In genomic region chr17:50482516-50482915, GRCh38 we compare ENCODE assay signal across 8 cellular contexts. TPM values are rescaled to one million over a fixed set of nuclear protein-coding genes. Genes with fewer than 3 reads are reported as not detected.
DNase-seq lines count a peak whose midpoint lies in the region; ATAC-seq, FAIRE-seq and TF ChIP-seq lines count a peak whose summit lies in the region.

No MANE protein-coding gene starts in this region.

- H3K4me1 ChIP-seq in astrocyte (ENCODE audit: insufficient read depth, low read length) (peaks cover 8% of the 10 kb centered on the region), right cardiac atrium (ENCODE audit: control insufficient read depth, insufficient read depth, low read length) (peaks cover 3% of the 10 kb centered on the region), vagina (peaks cover 29% of the 10 kb centered on the region)

- H3K27ac ChIP-seq in astrocyte (ENCODE audit: low read depth, low read length) = peak overlapping the region; percentile 76
- peak overlapping the region; percentile 79 for H3K27ac ChIP-seq in right cardiac atrium (ENCODE audit: low read length)
- H3K27ac ChIP-seq in vagina = peak overlapping the region; percentile 89

- no peak for TF ChIP-seq POLR2A in vagina (IDR thresholded peaks at IDR 0.05)

- H3K4me1 Mint-ChIP-seq in T-helper 2 cell treated with Interferon-gamma antibody and Interleukin-4, amounts not matched to agents 5 μg/mL and 100 μg/mL, for 36 hours (ENCODE audit: low read depth) = peaks cover 20% of the 10 kb centered on the region
- H3K4me1 Mint-ChIP-seq in astrocyte (ENCODE audit: low read depth, unreplicated experiment) = peaks cover 8% of the 10 kb centered on the region

- H3K36me3 ChIP-seq in astrocyte (ENCODE audit: insufficient read depth, low read length) (peaks cover 18% of the 10 kb centered on the region), vagina (peaks cover 0 to 19% of the 10 kb centered on the region in 2 donors)

- H3K9me3 ChIP-seq in astrocyte (ENCODE audit: insufficient read depth, low read depth, low read length) = no peaks in the 10 kb centered on the region
- no peaks in the 10 kb centered on the region for H3K9me3 ChIP-seq in right cardiac atrium (ENCODE audit: control insufficient read depth, low read length)
- H3K9me3 ChIP-seq in vagina = no peaks in the 10 kb centered on the region

- no peak overlapping the region for H3K4me3 Mint-ChIP-seq in T-helper 2 cell treated with Interferon-gamma antibody and Interleukin-4, amounts not matched to agents 5 μg/mL and 100 μg/mL, for 36 hours
- peak overlapping the region; percentile 7 for H3K4me3 Mint-ChIP-seq in astrocyte (ENCODE audit: unreplicated experiment)

- peaks cover 11% of the 10 kb centered on the region for H4K20me1 ChIP-seq in astrocyte (ENCODE audit: insufficient read depth, low read length)

- peak overlapping the region; percentile 62 for H3K4me2 ChIP-seq in astrocyte (ENCODE audit: low read length)

- peak; percentile 63 for DNase-seq in activated gamma-delta T cell treated with Interleukin-2 at 50 U/mL for 16 hours
- DNase-seq in activated gamma-delta T cell (lab: John Stamatoyannopoulos, UW) = no peak
- DNase-seq in NCI-H1092 treated with DMSO at 0.1 percent for 48 hours (lab: John Stamatoyannopoulos, UW) = peak; percentile 52
- peak; percentile 75 for DNase-seq in T-helper 2 cell treated with Interferon-gamma antibody and Interleukin-4, amounts not matched to agents 5 μg/mL and 100 μg/mL, for 36 hours (ENCODE audit: low spot score)
- peak; percentile 93 for DNase-seq in astrocyte (ENCODE audit: low read depth)
- DNase-seq in right cardiac atrium = peak; percentile 96 to 98 (median 96)
- peak; percentile 96 for DNase-seq in renal cortical epithelial cell (ENCODE audit: low read depth)
- DNase-seq in vagina (ENCODE audit: extremely low spot score in 2 of 2) = peak in 1 of 2 donors; percentile 97

- intact Hi-C loops in right cardiac atrium (cut with DNase I) = loop anchor here (5.0 to 10.0 kb wide), 5 partner anchors 50 to 202 kb away; partner anchors contain the start of gene EPN3 (in 3 of the 4)
- intact Hi-C loops in vagina (cut with DNase I) = loop anchor here (5.0 to 10.0 kb wide), 2 partner anchors 60 to 362 kb away; no protein-coding TSS in a partner anchor

- peak; percentile 67 to 75 for ATAC-seq in right cardiac atrium

- H3K36me3 Mint-ChIP-seq in T-helper 2 cell treated with Interferon-gamma antibody and Interleukin-4, amounts not matched to agents 5 μg/mL and 100 μg/mL, for 36 hours (ENCODE audit: low read depth) = peaks cover 12% of the 10 kb centered on the region
- peaks cover 7% of the 10 kb centered on the region for H3K36me3 Mint-ChIP-seq in astrocyte (ENCODE audit: low read depth, unreplicated experiment)

- peak overlapping the region; percentile 55 for H3K9ac ChIP-seq in astrocyte (ENCODE audit: low read length)

- H3K27ac Mint-ChIP-seq in T-helper 2 cell treated with Interferon-gamma antibody and Interleukin-4, amounts not matched to agents 5 μg/mL and 100 μg/mL, for 36 hours = peak overlapping the region; percentile 42
- H3K27ac Mint-ChIP-seq in astrocyte (ENCODE audit: unreplicated experiment) = peak overlapping the region; percentile 29

- no peaks in the 10 kb centered on the region for H3K27me3 Mint-ChIP-seq in T-helper 2 cell treated with Interferon-gamma antibody and Interleukin-4, amounts not matched to agents 5 μg/mL and 100 μg/mL, for 36 hours (ENCODE audit: low read depth)
- H3K27me3 Mint-ChIP-seq in astrocyte (ENCODE audit: low read depth, unreplicated experiment) = no peaks in the 10 kb centered on the region

- FAIRE-seq in astrocyte (lab: Jason Lieb, UNC) = peak; percentile 59

- H3K27me3 ChIP-seq in astrocyte (ENCODE audit: insufficient read depth, low read length) (no peaks in the 10 kb centered on the region), right cardiac atrium (ENCODE audit: control insufficient read depth, insufficient read depth) (no peaks in the 10 kb centered on the region), vagina (no peaks in the 10 kb centered on the region)

- WGBS in right cardiac atrium = 9% methylated on average over 7 of the region's 7 CpGs

- peaks cover 14% of the 10 kb centered on the region for H3K79me2 ChIP-seq in astrocyte (ENCODE audit: insufficient read depth, low read length)

- H3K9me3 Mint-ChIP-seq in T-helper 2 cell treated with Interferon-gamma antibody and Interleukin-4, amounts not matched to agents 5 μg/mL and 100 μg/mL, for 36 hours = no peaks in the 10 kb centered on the region
- H3K9me3 Mint-ChIP-seq in astrocyte (ENCODE audit: unreplicated experiment) = no peaks in the 10 kb centered on the region

- peak; percentile 94 for TF ChIP-seq CTCF in astrocyte (IDR thresholded peaks at IDR 0.05; ENCODE audit: insufficient read depth, low read depth, low read length)
- peak; percentile 83 to 92 (median 89) for TF ChIP-seq CTCF in vagina (IDR thresholded peaks at IDR 0.05)

- H3K4me3 ChIP-seq in astrocyte (ENCODE audit: insufficient read depth, low read depth, low read length) (no peak overlapping the region), right cardiac atrium (ENCODE audit: low read length) (no peak overlapping the region), vagina (no peak overlapping the region)

- no peak overlapping the region for H2AFZ ChIP-seq in astrocyte (ENCODE audit: low read depth, low read length)

RNA-seq across cellular contexts. Expression of gene RSAD1, which starts 3.9 kb away (rescaled TPM):
- 18.8 and 21.6 TPM in 2 replicates for total RNA-seq in astrocyte
- total RNA-seq in right cardiac atrium = 10 to 100 TPM; 27.8 to 38.5 (median 32.3) TPM
- 23.9 TPM for polyA plus RNA-seq in right cardiac atrium
- 9.2 and 14.6 TPM in 2 replicates for total RNA-seq in renal cortical epithelial cell
- total RNA-seq in vagina = 37.3 TPM

RNA-seq across cellular contexts. Expression of gene CHAD, which starts 13.8 kb away (rescaled TPM):
- total RNA-seq in astrocyte (not detected in 2 replicates), right cardiac atrium (1 to 10 TPM in 1 of 4 donors, under 1 TPM in 3; 0.34 to 1.1 (median 0.53) TPM), renal cortical epithelial cell (not detected in 2 replicates), vagina (not detected)
- 0.57 TPM for polyA plus RNA-seq in right cardiac atrium

RNA-seq across cellular contexts. Expression of gene MYCBPAP, which starts 25.7 kb away (rescaled TPM):
- total RNA-seq in astrocyte (0.99 and 1.4 TPM in 2 replicates), right cardiac atrium (1 to 10 TPM in 2 of 4 donors, under 1 TPM in 2; 0.57 to 1.9 (median 0.95) TPM), renal cortical epithelial cell (0.30 TPM in 1 of 2 replicates, not detected in the other), vagina (not detected)
- 0.88 TPM for polyA plus RNA-seq in right cardiac atrium

RNA-seq across cellular contexts. Expression of gene EPN3, which starts 50.0 kb away (rescaled TPM):
- total RNA-seq in astrocyte = 0.24 and 1.7 TPM in 2 replicates
- total RNA-seq in right cardiac atrium = 10 to 100 TPM in 3 of 4 donors, 1 to 10 TPM in 1; 5.4 to 31.5 (median 27.3) TPM
- polyA plus RNA-seq in right cardiac atrium = 22.6 TPM
- 0.17 and 0.99 TPM in 2 replicates for total RNA-seq in renal cortical epithelial cell
- total RNA-seq in vagina = 21.9 TPM

RNA-seq across cellular contexts. Expression of gene ACSF2, which starts 56.5 kb away (rescaled TPM):
- total RNA-seq in astrocyte (28.3 and 43.3 TPM in 2 replicates), right cardiac atrium (100 to 1,000 TPM in 2 of 4 donors, 10 to 100 TPM in 2; 61.1 to 112 (median 96.7) TPM), renal cortical epithelial cell (32.5 and 44.5 TPM in 2 replicates), vagina (56.0 TPM)
- 81.6 TPM for polyA plus RNA-seq in right cardiac atrium
